9 cellular contexts compared by ENCODE assay signal in genomic region chr1:247415423-247416361, GRCh38. TPM values are rescaled to one million over a fixed set of nuclear protein-coding genes. Genes with fewer than 3 reads are reported as not detected.
DNase-seq lines count a peak whose midpoint lies in the region; ATAC-seq, FAIRE-seq and TF ChIP-seq lines count a peak whose summit lies in the region.
"Had no signal": no experiment of that assay in that cellular context is flagged by ENCODE, and none has a peak within 500 bp of the region (broad histone marks: within the 10 kb centered on the region; RNA-seq: fewer than 3 reads in every experiment).

TSS of gene NLRP3 (plus strand) at chr1:247416173. CDS start at chr1:247418801, 2,628 bp downstream.

- H3K9me3 ChIP-seq in DOHH2 (ENCODE audit: control insufficient read depth, insufficient read depth, low read length) = no peaks in the 10 kb centered on the region
- H3K9me3 ChIP-seq in muscle layer of duodenum (ENCODE audit: control insufficient read depth in 1 of 2, low read length in 2 of 2) = no peaks in the 10 kb centered on the region
- no peaks in the 10 kb centered on the region for H3K9me3 ChIP-seq in esophagus squamous epithelium

- H3K4me2 ChIP-seq in DOHH2 (ENCODE audit: low read length) = peak within 1 kb of the TSS; percentile 39

- peaks cover 18% of the 10 kb centered on the region for H3K27me3 ChIP-seq in DOHH2 (ENCODE audit: control insufficient read depth, low read length)
- H3K27me3 ChIP-seq in bronchial epithelial cell (ENCODE audit: control insufficient read depth, insufficient read depth, low read length) = no peaks in the 10 kb centered on the region
- H3K27me3 ChIP-seq in muscle layer of duodenum (ENCODE audit: low read depth, low read length) = no peaks in the 10 kb centered on the region
- no peaks in the 10 kb centered on the region for H3K27me3 ChIP-seq in esophagus squamous epithelium

- peak in 2 of 4 donors; percentile 49 to 55 for TF ChIP-seq POLR2A in esophagus squamous epithelium (IDR thresholded peaks at IDR 0.05)

- H3K4me3 ChIP-seq in DOHH2 (ENCODE audit: low read length) = no peak within 1 kb of the TSS
- H3K4me3 ChIP-seq in bronchial epithelial cell (ENCODE audit: low read depth, low read length) = no peak within 1 kb of the TSS
- H3K4me3 ChIP-seq in muscle layer of duodenum (ENCODE audit: low read depth in 1 of 2, low read length in 2 of 2) = peak within 1 kb of the TSS in 1 of 2 donors; percentile 43
- peak within 1 kb of the TSS in 2 of 4 donors; percentile 25 to 38 for H3K4me3 ChIP-seq in esophagus squamous epithelium

- no peak for FAIRE-seq in bronchial epithelial cell (lab: Jason Lieb, UNC)
- FAIRE-seq: colon had no signal

- H3K9me2 ChIP-seq in DOHH2 (replicated peaks; ENCODE audit: control insufficient read depth, low read length) = no peaks in the 10 kb centered on the region

- ATAC-seq in HG03354 (IDR thresholded peaks at IDR 0.05; ENCODE audit: poor library complexity, severe bottlenecking, unreplicated experiment) (peak; percentile 69), HG03439 (IDR thresholded peaks at IDR 0.05; ENCODE audit: unreplicated experiment) (no peak)

- TF ChIP-seq CTCF in DOHH2 (IDR thresholded peaks at IDR 0.05; ENCODE audit: low read depth, low read length, poor library complexity, severe bottlenecking) = no peak
- TF ChIP-seq CTCF in bronchial epithelial cell (IDR thresholded peaks at IDR 0.05; ENCODE audit: insufficient read depth, low read length, severe bottlenecking) = no peak
- no peak for TF ChIP-seq CTCF in esophagus squamous epithelium (IDR thresholded peaks at IDR 0.05)

- H3K27ac ChIP-seq in DOHH2 (ENCODE audit: low read depth, low read length) (no peak within 1 kb of the TSS), muscle layer of duodenum (ENCODE audit: low read length) (peak within 1 kb of the TSS; percentile 40), esophagus squamous epithelium (peak within 1 kb of the TSS in 2 of 4 donors; percentile 47 to 57)

- DNase-seq in T-helper 22 cell (ENCODE audit: low read depth) (peak; percentile 21), bronchial epithelial cell (ENCODE audit: low read depth) (peak; percentile 55), esophagus squamous epithelium (lab: John Stamatoyannopoulos, UW) (no peak)
- DNase-seq in effector CD8-positive, alpha-beta T cell (lab: John Stamatoyannopoulos, UW) = no peak

- intact Hi-C loops in esophagus squamous epithelium (cut with DNase I) = no loop called here

- H4K20me1 ChIP-seq in DOHH2 (ENCODE audit: control insufficient read depth, insufficient read depth, low read depth, low read length) = no peaks in the 10 kb centered on the region

- no peaks in the 10 kb centered on the region for H3F3A ChIP-seq in DOHH2 (ENCODE audit: control insufficient read depth, insufficient read depth)

- H3K79me2 ChIP-seq in DOHH2 (ENCODE audit: control insufficient read depth, low read length) = no peaks in the 10 kb centered on the region

- no peaks in the 10 kb centered on the region for H3K36me3 ChIP-seq in DOHH2 (ENCODE audit: control insufficient read depth, low read length)
- H3K36me3 ChIP-seq in bronchial epithelial cell (ENCODE audit: control insufficient read depth, insufficient read depth, low read length) = no peaks in the 10 kb centered on the region
- no peaks in the 10 kb centered on the region for H3K36me3 ChIP-seq in muscle layer of duodenum (ENCODE audit: control insufficient read depth in 1 of 2, insufficient read depth in 2 of 2, low read length in 2 of 2)
- no peaks in the 10 kb centered on the region for H3K36me3 ChIP-seq in esophagus squamous epithelium

- peaks cover 11% of the 10 kb centered on the region for H3K4me1 ChIP-seq in DOHH2 (ENCODE audit: control insufficient read depth, low read length)
- H3K4me1 ChIP-seq in muscle layer of duodenum (ENCODE audit: control insufficient read depth in 1 of 2, insufficient read depth in 2 of 2, low read length in 2 of 2) = no peaks in the 10 kb centered on the region
- H3K4me1 ChIP-seq in esophagus squamous epithelium = no peaks in the 10 kb centered on the region

- 58 to 61% methylated on average over 16 of the region's 19 CpGs for WGBS in esophagus squamous epithelium, 2 donors

RNA-seq across cellular contexts. Expression of gene NLRP3, which starts in this region (rescaled TPM):
- total RNA-seq in bronchial epithelial cell (under 0.01 TPM in 2 replicates), esophagus squamous epithelium (1 to 10 TPM in 3 of 4 donors, under 1 TPM in 1; 0.57 to 2.3 (median 1.8) TPM)

Comparison
In these comparisons a context has a peak if more than half of its experiments do, and no peak if none do; other contexts are left out.
1. Peak in DNase-seq in bronchial epithelial cell; RNA of the gene not detected or under 1 TPM.